Comparison of ENCODE assay signal across 1 cellular context in genomic region chr19:47243776-47244547, GRCh38.
A peak's percentile ranks its signal among the peaks of the same experiment; 100 is the strongest.
TF ChIP-seq lines count a peak whose summit lies in the region.

No MANE protein-coding gene starts in this region.

TF ChIP-seq in PFSK-1, 5 proteins besides CTCF, POLR2A, EP300 and RAD21 (continued from another document):
- TF ChIP-seq REST (IDR thresholded peaks at IDR 0.05; ENCODE audit: insufficient read depth in 1 of 2, low read depth in 2 of 2, low read length in 2 of 2), result peak in 1 of 2 experiments; percentile 59; a peak in 2 of 4 replicates
